Comparison of ENCODE assay signal across 9 cellular contexts in genomic region chr18:13159579-13159978, GRCh38. TPM values are rescaled to one million over a fixed set of nuclear protein-coding genes. Genes with fewer than 3 reads are reported as not detected.
DNase-seq lines count a peak whose midpoint lies in the region; ATAC-seq, FAIRE-seq and TF ChIP-seq lines count a peak whose summit lies in the region.
"Had no signal": no experiment of that assay in that cellular context is flagged by ENCODE, and none has a peak within 500 bp of the region (broad histone marks: within the 10 kb centered on the region; RNA-seq: fewer than 3 reads in every experiment).

No MANE protein-coding gene starts in this region.

- H3K4me1 ChIP-seq in Caco-2 (no peaks in the 10 kb centered on the region), GM12878 (ENCODE audit: control insufficient read depth, insufficient read depth, low read length) (no peaks in the 10 kb centered on the region)

- H3K9me3 ChIP-seq in Caco-2 (peaks cover 4% of the 10 kb centered on the region; the same call in 1 of the 2 replicates), GM12878 (replicated peaks; ENCODE audit: control insufficient read depth, insufficient read depth, low read length) (peaks cover 6% of the 10 kb centered on the region; the same call in 2 of the 3 replicates)

- H4K20me1 ChIP-seq in GM12878 (ENCODE audit: control insufficient read depth, insufficient read depth) = no peaks in the 10 kb centered on the region

- peak; percentile 70 for TF ChIP-seq RAD21 in GM12878 (IDR thresholded peaks at IDR 0.05; ENCODE audit: insufficient read depth, low read depth, low read length)

- peak; percentile 44 for FAIRE-seq in GM12878 (lab: Jason Lieb, UNC)

- TF ChIP-seq POLR2A in GM12878 (IDR thresholded peaks at IDR 0.05; ENCODE audit: low read depth, low read length) = no peak

- H3K4me2 ChIP-seq in GM12878 (ENCODE audit: control insufficient read depth, insufficient read depth) = no peak overlapping the region

- intact Hi-C loops in Caco-2 (cut with micrococcal nuclease; ENCODE audit: unreplicated experiment) = loop anchor here (1.0 kb wide), 3 partner anchors 21 to 156 kb away; no protein-coding TSS in a partner anchor
- intact Hi-C loops in GM12878 (cut with micrococcal nuclease; ENCODE audit: unreplicated experiment) = loop anchor here (2.0 to 10.0 kb wide), 4 partner anchors 157 to 435 kb away; partner anchors contain the start of gene SEH1L

- no peak for TF ChIP-seq EP300 in GM12878 (IDR thresholded peaks at IDR 0.05; ENCODE audit: borderline replicate concordance in 1 of 2, control insufficient read depth in 1 of 2, low read depth in 2 of 2, low read length in 2 of 2)

- CTCF ChIA-PET in Caco-2 (lab: Charles Lee) = interaction anchor here (0.6 to 1.6 kb wide), 18 partner anchors 9 to 371 kb away, joined by 3 to 72 read pairs (median 4); partner anchors contain the start of gene CEP192
- CTCF ChIA-PET in GM12878 (lab: Yijun Ruan, JAX) = interaction anchor here (0.6 to 2.8 kb wide), 71 partner anchors 8 to 768 kb away, joined by 3 to 21 read pairs (median 4); no protein-coding TSS in a partner anchor

- H3K27me3 ChIP-seq in Caco-2 (replicated peaks; ENCODE audit: control insufficient read depth, insufficient read depth, low read length) = no peaks in the 10 kb centered on the region; the same call in 1 of the 2 replicates
- H3K27me3 ChIP-seq in GM12878 (replicated peaks in 1 of 2; ENCODE audit: control insufficient read depth in 2 of 2, insufficient read depth in 2 of 2, low read length in 1 of 2) = no peaks in the 10 kb centered on the region; a peak in 1 of 4 replicates

- no peak overlapping the region for H3K27ac Mint-ChIP-seq in Caco-2 (ENCODE audit: unreplicated experiment)
- no peak overlapping the region for H3K27ac Mint-ChIP-seq in stimulated activated naive B cell treated with anti-CD40 and anti-IgM and Interleukin-4, amounts not matched to agents 10 μg/mL and 1 μg/mL and 100 μg/mL, for 72 hours
- H3K27ac Mint-ChIP-seq: T-helper 1 cell treated with Interleukin-12 subunit alpha and Interleukin-12 subunit beta and Interleukin-4 antibody, amounts not matched to agents 30 μg/mL and 1 μg/mL, for 36 hours had no signal

- H2AFZ ChIP-seq in GM12878 (ENCODE audit: control insufficient read depth, low read depth, low read length) = no peak overlapping the region; the same call in 1 of the 2 replicates

- RAD21 ChIA-PET in GM12878 (lab: Charles Lee; ENCODE audit: unreplicated experiment) = interaction anchor here (0.6 to 2.1 kb wide), 41 partner anchors 9 to 767 kb away, joined by 3 to 18 read pairs (median 5); partner anchors contain the start of gene CEP192

- H3K27me3 Mint-ChIP-seq in Caco-2 (ENCODE audit: insufficient read depth, unreplicated experiment) = peaks cover 2% of the 10 kb centered on the region
- H3K27me3 Mint-ChIP-seq in stimulated activated naive B cell treated with anti-CD40 and anti-IgM and Interleukin-4, amounts not matched to agents 10 μg/mL and 1 μg/mL and 100 μg/mL, for 72 hours = no peaks in the 10 kb centered on the region

- H3K27ac ChIP-seq in GM12878 (ENCODE audit: control insufficient read depth, insufficient read depth) = no peak overlapping the region

- DNase-seq in Caco-2 (peak in 1 of 2 experiments; percentile 70), HCEC 1CT (peak; percentile 42), NCI-H748 (lab: John Stamatoyannopoulos, UW; ENCODE audit: unreplicated experiment) (peak; percentile 82), GM12878 (ENCODE audit: low read depth, low spot score) (no peak), iPS-NIHi7 (ENCODE audit: extremely low spot score) (peak; percentile 81), ureter (ENCODE audit: low spot score) (no peak)
- peak; percentile 27 for DNase-seq in stimulated activated naive B cell treated with anti-CD40 and anti-IgM and Interleukin-4, amounts not matched to agents 10 μg/mL and 1 μg/mL and 100 μg/mL, for 72 hours
- DNase-seq in stimulated activated CD4-positive, alpha-beta T cell treated with anti-CD3 and anti-CD28 coated beads, Interleukin-4, amount 100 ng/mL, for 1 hour = no peak

- H3K36me3 Mint-ChIP-seq in Caco-2 (ENCODE audit: insufficient read depth, unreplicated experiment) = no peaks in the 10 kb centered on the region
- H3K36me3 Mint-ChIP-seq in stimulated activated naive B cell treated with anti-CD40 and anti-IgM and Interleukin-4, amounts not matched to agents 10 μg/mL and 1 μg/mL and 100 μg/mL, for 72 hours = peaks cover 12 to 24% of the 10 kb centered on the region in 2 donors

- no peaks in the 10 kb centered on the region for H3K79me2 ChIP-seq in GM12878 (ENCODE audit: control insufficient read depth, insufficient read depth, low read length)

- H3K9ac ChIP-seq in GM12878 (ENCODE audit: control insufficient read depth, insufficient read depth, low read length) = no peak overlapping the region

- H3K36me3 ChIP-seq in Caco-2 (ENCODE audit: control insufficient read depth, insufficient read depth, low read length) (no peaks in the 10 kb centered on the region), GM12878 (ENCODE audit: control insufficient read depth in 2 of 2, insufficient read depth in 2 of 2, low read length in 1 of 2) (no peaks in the 10 kb centered on the region)

- H3K4me3 ChIP-seq in Caco-2 (ENCODE audit: low read depth, low read length) (no peak overlapping the region), GM12878 (no peak overlapping the region)

- TF ChIP-seq CTCF in Caco-2 (IDR thresholded peaks at IDR 0.05; ENCODE audit: insufficient read depth in 1 of 2, low read depth in 1 of 2, low read length in 1 of 2, severe bottlenecking in 1 of 2, unreplicated experiment in 1 of 2) (peak; percentile 73 to 83), GM12878 (IDR thresholded peaks at IDR 0.05 in 2 of 3, conservative IDR thresholded peaks at IDR 0.05 in 1 of 3; ENCODE audit: control insufficient read depth in 2 of 3, extremely low read depth in 1 of 3, insufficient read depth in 1 of 3, low read depth in 3 of 3, low read length in 3 of 3) (peak; percentile 73 to 80 (median 74))

- BruUV-seq in Caco-2 (replicated peaks; lab: Mats Ljungman, UMichigan) (no TSS peak), GM12878 (replicated peaks; lab: Mats Ljungman, UMichigan) (no TSS peak)

- no peaks in the 10 kb centered on the region for H3K4me1 Mint-ChIP-seq in Caco-2 (ENCODE audit: low read depth, unreplicated experiment)
- peaks cover 2 to 5% of the 10 kb centered on the region in 2 donors for H3K4me1 Mint-ChIP-seq in stimulated activated naive B cell treated with anti-CD40 and anti-IgM and Interleukin-4, amounts not matched to agents 10 μg/mL and 1 μg/mL and 100 μg/mL, for 72 hours

- H3K4me3 Mint-ChIP-seq in Caco-2 (ENCODE audit: unreplicated experiment) = no peak overlapping the region
- H3K4me3 Mint-ChIP-seq in stimulated activated naive B cell treated with anti-CD40 and anti-IgM and Interleukin-4, amounts not matched to agents 10 μg/mL and 1 μg/mL and 100 μg/mL, for 72 hours = no peak overlapping the region
- H3K4me3 Mint-ChIP-seq: T-helper 1 cell treated with Interleukin-12 subunit alpha and Interleukin-12 subunit beta and Interleukin-4 antibody, amounts not matched to agents 30 μg/mL and 1 μg/mL, for 36 hours had no signal

- SMC1A ChIA-PET in GM12878 (lab: Charles Lee; ENCODE audit: uncharacterized antibody, unreplicated experiment) = interaction anchor here (0.5 to 2.3 kb wide), 39 partner anchors 8 to 467 kb away, joined by 3 to 13 read pairs (median 4); no protein-coding TSS in a partner anchor

- in situ Hi-C loops in GM12878 (cut with MboI) = loop anchor here (5.0 to 25.0 kb wide), 2 partner anchors 432 to 478 kb away; no protein-coding TSS in a partner anchor

- WGBS in GM12878 (ENCODE audit: insufficient coverage, insufficient replicate concordance, low lambda C conversion rate, missing lambda C conversion rate) = 29% methylated on average over 5 of the region's 5 CpGs

- peak; percentile 79 for ATAC-seq in GM12878
- ATAC-seq in stimulated activated naive B cell treated with anti-CD40 and anti-IgM and Interleukin-4, amounts not matched to agents 10 μg/mL and 1 μg/mL and 100 μg/mL, for 72 hours (replicated peaks) = peak; percentile 45 to 53

- peaks cover 34% of the 10 kb centered on the region for H3K9me3 Mint-ChIP-seq in Caco-2 (ENCODE audit: unreplicated experiment)
- peaks cover 25 to 26% of the 10 kb centered on the region in 2 donors for H3K9me3 Mint-ChIP-seq in stimulated activated naive B cell treated with anti-CD40 and anti-IgM and Interleukin-4, amounts not matched to agents 10 μg/mL and 1 μg/mL and 100 μg/mL, for 72 hours

- POLR2A ChIA-PET in Caco-2 (lab: Charles Lee) = no interaction called here
- POLR2A ChIA-PET in GM12878 (lab: Charles Lee) = interaction anchor here (0.6 to 1.1 kb wide), 2 partner anchors 11 to 396 kb away, joined by 3 read pairs; no protein-coding TSS in a partner anchor

TF ChIP-seq in GM12878, 131 proteins besides CTCF, POLR2A, EP300 and RAD21:
- no peak for TF ChIP-seq RBBP5 (conservative IDR thresholded peaks at IDR 0.05)
- TF ChIP-seq SMC3 (IDR thresholded peaks at IDR 0.05; ENCODE audit: borderline replicate concordance, low read length) = peak; percentile 84

RNA-seq across cellular contexts. Expression of gene LDLRAD4, which starts 59.0 kb away (rescaled TPM):
- 1.2 and 1.5 TPM in 2 replicates for total RNA-seq in Caco-2 (2022)
- 159 and 169 TPM in 2 replicates for total RNA-seq in GM12878 (2013; cell fraction: nucleolus; rRNA removed)
- total RNA-seq in GM12878 (2014; rRNA removed) = 12.2 and 15.7 TPM in 2 replicates
- 9.9 and 11.7 TPM in 2 replicates for total RNA-seq in GM12878 (2014; rRNA removed; fragmentation: Illumina TruSeq; extraction: Trizol)
- total RNA-seq in GM12878 (2021) = 11.9 and 12.8 TPM in 2 replicates
- 12.0 TPM for polyA plus RNA-seq in GM12878 (2011; ENCODE audit: low read depth)
- 8.9 and 10.6 TPM in 2 replicates for polyA plus RNA-seq in GM12878 (2011; rRNA removed)
- 10.4 and 15.4 TPM in 2 replicates for polyA plus RNA-seq in GM12878 (2011; cell fraction: cytosol; rRNA removed)
- polyA plus RNA-seq in GM12878 (2011; cell fraction: nucleus; rRNA removed) = 13.5 and 15.0 TPM in 2 replicates
- 29.7 and 31.1 TPM in 2 replicates for polyA plus RNA-seq in GM12878 (2012)
- polyA plus RNA-seq in GM12878 (2014; fragmentation: Illumina TruSeq; extraction: Trizol) = 5.5 and 5.8 TPM in 2 replicates
- 1 to 10 TPM; 2.7 to 4.0 TPM for polyA plus RNA-seq in GM12878 (2014; fragmentation: Nextera tagmentation; extraction: Ambion mirVana)
- polyA plus RNA-seq in GM12878 (2014; rRNA removed) = 13.0 and 14.6 TPM in 2 replicates
- polyA plus RNA-seq in GM12878 (2016; fragmentation: Nextera tagmentation; extraction: Ambion mirVana) = 10 to 100 TPM; 15.5 to 16.8 TPM
- polyA minus RNA-seq in GM12878 (2011; rRNA and poly(A)+ RNA removed) = 12.5 and 20.3 TPM in 2 replicates
- 5.4 and 6.7 TPM in 2 replicates for polyA minus RNA-seq in GM12878 (2011; cell fraction: cytosol; rRNA and poly(A)+ RNA removed)
- polyA minus RNA-seq in GM12878 (2011; cell fraction: nucleus; rRNA and poly(A)+ RNA removed) = 19.0 and 21.2 TPM in 2 replicates
- total RNA-seq in ureter = 39.7 TPM

Comparison
In these comparisons a context has a peak if more than half of its experiments do, and no peak if none do; other contexts are left out.
1. DNase-seq: peak in HCEC 1CT (single experiment), NCI-H748 (single experiment), iPS-NIHi7 (single experiment) and stimulated activated naive B cell treated with anti-CD40 and anti-IgM and Interleukin-4, amounts not matched to agents 10 μg/mL and 1 μg/mL and 100 μg/mL, for 72 hours (single experiment); none in GM12878 (single experiment), ureter (single experiment) and stimulated activated CD4-positive, alpha-beta T cell treated with anti-CD3 and anti-CD28 coated beads, Interleukin-4, amount 100 ng/mL, for 1 hour (single experiment).